ENCODE assay signal across 8 cellular contexts in genomic region chr3:33218446-33219174, GRCh38. TPM values are rescaled to one million over a fixed set of nuclear protein-coding genes. Genes with fewer than 3 reads are reported as not detected.
A peak's percentile ranks its signal among the peaks of the same experiment; 100 is the strongest.
DNase-seq lines count a peak whose midpoint lies in the region; ATAC-seq and TF ChIP-seq lines count a peak whose summit lies in the region.

Gene SUSD5 (minus strand): TSS chr3:33218810. CDS start chr3:33218797, 13 bp downstream.

- peaks cover 2% of the 10 kb centered on the region for H3K4me1 Mint-ChIP-seq in activated CD4-positive, alpha-beta T cell treated with anti-CD3 and anti-CD28 coated beads, Interleukin-2, amount 10 ng/mL, durations not matched to agents 24 days and 14 days
- peaks cover 9 to 16% of the 10 kb centered on the region in 2 donors for H3K4me1 Mint-ChIP-seq in stimulated activated naive B cell treated with anti-CD40 and anti-IgM and Interleukin-4, amounts not matched to agents 10 μg/mL and 1 μg/mL and 100 μg/mL, for 72 hours
- H3K4me1 Mint-ChIP-seq in CD8-positive, alpha-beta T cell (ENCODE audit: low read depth) = peaks cover 11% of the 10 kb centered on the region

- H3K36me3 ChIP-seq in adipocyte (ENCODE audit: control insufficient read depth, insufficient read depth, low read length, severe bottlenecking) = no peaks in the 10 kb centered on the region
- no peaks in the 10 kb centered on the region for H3K36me3 ChIP-seq in iPS-18a (ENCODE audit: control insufficient read depth, low read depth, low read length)
- no peaks in the 10 kb centered on the region for H3K36me3 ChIP-seq in CD8-positive, alpha-beta T cell (ENCODE audit: insufficient read depth, low read length)

- DNase-seq in activated CD4-positive, alpha-beta T cell treated with anti-CD3 and anti-CD28 coated beads, Interleukin-2, amount 10 ng/mL, durations not matched to agents 24 days and 14 days = no peak
- DNase-seq in activated CD4-positive, alpha-beta T cell treated with anti-CD3 and anti-CD28 coated beads, Interleukin-2, amount 50 U/mL, for 4 hours = no peak
- peak; percentile 79 for DNase-seq in adipocyte (ENCODE audit: low read depth)
- no peak for DNase-seq in stimulated activated naive B cell treated with anti-CD40 and anti-IgM and Interleukin-4, amounts not matched to agents 10 μg/mL and 1 μg/mL and 100 μg/mL, for 72 hours
- DNase-seq in CD8-positive, alpha-beta T cell = no peak

- H3K9me3 ChIP-seq in adipocyte (ENCODE audit: control insufficient read depth, low read length) = peaks cover 3% of the 10 kb centered on the region
- no peaks in the 10 kb centered on the region for H3K9me3 ChIP-seq in iPS-18a (ENCODE audit: control insufficient read depth, low read depth, low read length)
- no peaks in the 10 kb centered on the region for H3K9me3 ChIP-seq in CD8-positive, alpha-beta T cell (ENCODE audit: low read length)

- no peaks in the 10 kb centered on the region for H3K9me3 Mint-ChIP-seq in activated CD4-positive, alpha-beta T cell treated with anti-CD3 and anti-CD28 coated beads, Interleukin-2, amount 10 ng/mL, durations not matched to agents 24 days and 14 days
- no peaks in the 10 kb centered on the region for H3K9me3 Mint-ChIP-seq in stimulated activated naive B cell treated with anti-CD40 and anti-IgM and Interleukin-4, amounts not matched to agents 10 μg/mL and 1 μg/mL and 100 μg/mL, for 72 hours
- H3K9me3 Mint-ChIP-seq in CD8-positive, alpha-beta T cell = no peaks in the 10 kb centered on the region

- H3K9ac ChIP-seq in adipocyte (ENCODE audit: low read length) (no peak within 1 kb of the TSS), iPS-18a (ENCODE audit: low read length) (no peak within 1 kb of the TSS)

- peak within 1 kb of the TSS; percentile 26 for H3K4me3 Mint-ChIP-seq in activated CD4-positive, alpha-beta T cell treated with anti-CD3 and anti-CD28 coated beads, Interleukin-2, amount 10 ng/mL, durations not matched to agents 24 days and 14 days
- peak within 1 kb of the TSS; percentile 62 to 67 for H3K4me3 Mint-ChIP-seq in stimulated activated naive B cell treated with anti-CD40 and anti-IgM and Interleukin-4, amounts not matched to agents 10 μg/mL and 1 μg/mL and 100 μg/mL, for 72 hours
- no peak within 1 kb of the TSS for H3K4me3 Mint-ChIP-seq in CD8-positive, alpha-beta T cell

- peaks cover 56% of the 10 kb centered on the region for H3K27me3 Mint-ChIP-seq in activated CD4-positive, alpha-beta T cell treated with anti-CD3 and anti-CD28 coated beads, Interleukin-2, amount 10 ng/mL, durations not matched to agents 24 days and 14 days
- H3K27me3 Mint-ChIP-seq in stimulated activated naive B cell treated with anti-CD40 and anti-IgM and Interleukin-4, amounts not matched to agents 10 μg/mL and 1 μg/mL and 100 μg/mL, for 72 hours = peaks cover 39 to 40% of the 10 kb centered on the region in 2 donors
- H3K27me3 Mint-ChIP-seq in CD8-positive, alpha-beta T cell (ENCODE audit: low read depth) = peaks cover 44% of the 10 kb centered on the region

- POLR2A ChIA-PET in CD8-positive, alpha-beta T cell (lab: Charles Lee) = no interaction called here

- no peak within 1 kb of the TSS for H3K27ac ChIP-seq in iPS-18a (ENCODE audit: low read length)
- no peak within 1 kb of the TSS for H3K27ac ChIP-seq in CD8-positive, alpha-beta T cell (ENCODE audit: low read depth, low read length)

- H3K4me1 ChIP-seq in adipocyte (ENCODE audit: control insufficient read depth, insufficient read depth, low read length) (peaks cover 5% of the 10 kb centered on the region), iPS-18a (ENCODE audit: control insufficient read depth, low read depth, low read length) (peaks cover 6% of the 10 kb centered on the region)
- no peaks in the 10 kb centered on the region for H3K4me1 ChIP-seq in CD8-positive, alpha-beta T cell (ENCODE audit: insufficient read depth, low read length)

- peak within 1 kb of the TSS; percentile 73 for H3K4me3 ChIP-seq in adipocyte (ENCODE audit: low read length)
- peak within 1 kb of the TSS; percentile 62 for H3K4me3 ChIP-seq in iPS-18a (ENCODE audit: low read length)
- no peak within 1 kb of the TSS for H3K4me3 ChIP-seq in CD8-positive, alpha-beta T cell (ENCODE audit: low read depth, low read length)

- H3K27me3 ChIP-seq in adipocyte (replicated peaks; ENCODE audit: control insufficient read depth, insufficient read depth, low read length) (peaks cover 46% of the 10 kb centered on the region), iPS-18a (ENCODE audit: control insufficient read depth, insufficient read depth, low read length) (peaks cover 64% of the 10 kb centered on the region)
- H3K27me3 ChIP-seq in CD8-positive, alpha-beta T cell (ENCODE audit: insufficient read depth, low read length) = peaks cover 4% of the 10 kb centered on the region

- CTCF ChIA-PET in CD8-positive, alpha-beta T cell (lab: Charles Lee) = no interaction called here

- intact Hi-C loops in activated CD4-positive, alpha-beta T cell treated with anti-CD3 and anti-CD28 coated beads, Interleukin-2, amount 10 ng/mL, durations not matched to agents 24 days and 14 days (cut with micrococcal nuclease) = no loop called here
- intact Hi-C loops in CD8-positive, alpha-beta T cell (cut with DNase I, micrococcal nuclease) = no loop called here

- no peak within 1 kb of the TSS for H3K27ac Mint-ChIP-seq in activated CD4-positive, alpha-beta T cell treated with anti-CD3 and anti-CD28 coated beads, Interleukin-2, amount 10 ng/mL, durations not matched to agents 24 days and 14 days
- no peak within 1 kb of the TSS for H3K27ac Mint-ChIP-seq in stimulated activated naive B cell treated with anti-CD40 and anti-IgM and Interleukin-4, amounts not matched to agents 10 μg/mL and 1 μg/mL and 100 μg/mL, for 72 hours
- no peak within 1 kb of the TSS for H3K27ac Mint-ChIP-seq in CD8-positive, alpha-beta T cell

- no peak for TF ChIP-seq CTCF in CD8-positive, alpha-beta T cell (IDR thresholded peaks at IDR 0.05)

- ATAC-seq in stimulated activated naive B cell treated with anti-CD40 and anti-IgM and Interleukin-4, amounts not matched to agents 10 μg/mL and 1 μg/mL and 100 μg/mL, for 72 hours (replicated peaks) = peak in 1 of 2 donors; percentile 33
- no peak for ATAC-seq in CD8-positive, alpha-beta T cell
- no peak for ATAC-seq in GM21737 (IDR thresholded peaks at IDR 0.05; ENCODE audit: unreplicated experiment)
- ATAC-seq in HG02970 (IDR thresholded peaks at IDR 0.05; ENCODE audit: low FRiP score, unreplicated experiment) = no peak

- H3K36me3 Mint-ChIP-seq in activated CD4-positive, alpha-beta T cell treated with anti-CD3 and anti-CD28 coated beads, Interleukin-2, amount 10 ng/mL, durations not matched to agents 24 days and 14 days (ENCODE audit: low read depth) = no peaks in the 10 kb centered on the region
- no peaks in the 10 kb centered on the region for H3K36me3 Mint-ChIP-seq in stimulated activated naive B cell treated with anti-CD40 and anti-IgM and Interleukin-4, amounts not matched to agents 10 μg/mL and 1 μg/mL and 100 μg/mL, for 72 hours
- no peaks in the 10 kb centered on the region for H3K36me3 Mint-ChIP-seq in CD8-positive, alpha-beta T cell

RNA-seq across cellular contexts. Expression of gene SUSD5, which starts in this region (rescaled TPM):
- not detected in 2 replicates for total RNA-seq in activated CD4-positive, alpha-beta T cell treated with anti-CD3 and anti-CD28 coated beads, Interleukin-2, amount 10 ng/mL, durations not matched to agents 24 days and 14 days
- total RNA-seq in CD8-positive, alpha-beta T cell = not detected
